20 cellular contexts compared by ENCODE assay signal in genomic region chr19:33553530-33554310, GRCh38.
"Had no signal": no experiment of that assay in that cellular context is flagged by ENCODE, and none has a peak within 500 bp of the region (broad histone marks: within the 10 kb centered on the region; RNA-seq: fewer than 3 reads in every experiment).

No MANE protein-coding gene starts in this region.

- H3K4me1 ChIP-seq: Peyer's patch, SJSA1 had no signal

- H3K36me3 ChIP-seq: Peyer's patch, SJSA1 had no signal

- ATAC-seq: activated CD8-positive, alpha-beta memory T cell treated with anti-CD3 and anti-CD28 coated beads, Interleukin-2, amount 10 ng/mL, durations not matched to agents 7 days and 5 days; SK-N-SH treated with all-trans-retinoic acid at 6 μM for 48 hours had no signal

- H3K4me2 ChIP-seq: KMS-11 had no signal

- DNase-seq: activated CD4-positive, alpha-beta T cell treated with anti-CD3 and anti-CD28 coated beads for 1 hour; activated CD4-positive, alpha-beta T cell treated with anti-CD3 and anti-CD28 coated beads, Interleukin-2, amount 10 ng/mL, durations not matched to agents 24 days and 14 days; activated CD4-positive, alpha-beta T cell treated with anti-CD3 and anti-CD28 coated beads, Interleukin-2, amount 50 U/mL, for 48 hours; activated CD8-positive, alpha-beta memory T cell treated with anti-CD3 and anti-CD28 coated beads, Interleukin-2, amount 10 ng/mL, durations not matched to agents 7 days and 5 days; activated gamma-delta T cell; activated naive CD4-positive, alpha-beta T cell treated with anti-CD3 and anti-CD28 coated beads, Interleukin-2, amount 10 ng/mL, durations not matched to agents 7 days and 5 days; activated naive CD8-positive, alpha-beta T cell treated with anti-CD3 and anti-CD28 coated beads for 36 hours; activated T-cell treated with anti-CD3 and anti-CD28 coated beads, Interleukin-2, amount 50 U/mL, for 24 hours; MV-4-11; NCI-H1092 treated with DMSO at 0.1 percent for 48 hours; NCI-H1417 treated with DMSO at 0.1 percent for 48 hours; NCI-H1694 treated with DMSO at 0.1 percent for 48 hours; NCI-H2029 treated with DMSO at 0.1 percent for 48 hours; NCI-H524; Peyer's patch; SHP77 had no signal

- H3K9me3 ChIP-seq: Peyer's patch, SJSA1 had no signal

- H3K27me3 ChIP-seq: Peyer's patch had no signal

- H3K9ac ChIP-seq: KMS-11 had no signal

- H3K27ac ChIP-seq: KMS-11, Peyer's patch, RWPE1, SJSA1 had no signal

- H3K4me3 ChIP-seq: Peyer's patch, SJSA1 had no signal
